Comparison of ENCODE assay signal across 19 cellular contexts in genomic region chr10:15103513-15103912, GRCh38. TPM values are rescaled to one million over a fixed set of nuclear protein-coding genes. Genes with fewer than 3 reads are reported as not detected.
A peak's percentile ranks its signal among the peaks of the same experiment; 100 is the strongest.
DNase-seq lines count a peak whose midpoint lies in the region; ATAC-seq and TF ChIP-seq lines count a peak whose summit lies in the region.
"Had no signal": no experiment of that assay in that cellular context is flagged by ENCODE, and none has a peak within 500 bp of the region (broad histone marks: within the 10 kb centered on the region; RNA-seq: fewer than 3 reads in every experiment).

No MANE protein-coding gene starts in this region.

- no peak overlapping the region for H3K4me3 ChIP-seq in tibial nerve

- H3K27me3 ChIP-seq in tibial nerve, result no peaks in the 10 kb centered on the region

- peaks cover 0 to 11% of the 10 kb centered on the region in 2 donors for H3K36me3 Mint-ChIP-seq in activated naive CD4-positive, alpha-beta T cell treated with anti-CD3 and anti-CD28 coated beads, Interleukin-2, amount 50 U/mL, for 72 hours
- H3K36me3 Mint-ChIP-seq in T-helper 17 cell (ENCODE audit: low read depth), result peaks cover 3% of the 10 kb centered on the region
- H3K36me3 Mint-ChIP-seq in stimulated activated effector memory CD8-positive, alpha-beta T cell treated with anti-CD3 and anti-CD28 coated beads, Interleukin-12 subunit alpha, Interleukin-12 subunit beta, amount 100 ng/mL, for 72 hours, result peaks cover 87% of the 10 kb centered on the region
- H3K36me3 Mint-ChIP-seq in stimulated activated memory B cell treated with anti-CD40 and anti-IgM and Interleukin-4, amounts not matched to agents 10 μg/mL and 1 μg/mL and 100 μg/mL, for 72 hours, result peaks cover 42% of the 10 kb centered on the region

- TF ChIP-seq POLR2A in tibial nerve (IDR thresholded peaks at IDR 0.05), result no peak

- no peaks in the 10 kb centered on the region for H3K27me3 Mint-ChIP-seq in T-helper 17 cell
- H3K27me3 Mint-ChIP-seq in stimulated activated memory B cell treated with anti-CD40 and anti-IgM and Interleukin-4, amounts not matched to agents 10 μg/mL and 1 μg/mL and 100 μg/mL, for 72 hours, result no peaks in the 10 kb centered on the region
- H3K27me3 Mint-ChIP-seq: CD4-positive, CD25-positive, alpha-beta regulatory T cell had no signal

- WGBS in tibial nerve, 2 donors, result 82 to 84% methylated on average over 9 of the region's 9 CpGs

- peaks cover 0 to 64% (median 5%) of the 10 kb centered on the region in 3 donors for H3K36me3 ChIP-seq in tibial nerve

- DNase-seq in activated naive CD4-positive, alpha-beta T cell treated with anti-CD3 and anti-CD28 coated beads, Interleukin-2, amount 50 U/mL, for 72 hours (ENCODE audit: low spot score in 2 of 2), result no peak
- no peak for DNase-seq in activated naive CD4-positive, alpha-beta T cell (lab: John Stamatoyannopoulos, UW)
- no peak for DNase-seq in T-helper 17 cell
- peak; percentile 19 for DNase-seq in ecto neural progenitor cell (ENCODE audit: low spot score)
- no peak for DNase-seq in stimulated activated effector memory CD8-positive, alpha-beta T cell treated with anti-CD3 and anti-CD28 coated beads, Interleukin-12 subunit alpha, Interleukin-12 subunit beta, amount 100 ng/mL, for 72 hours (ENCODE audit: low spot score in 2 of 2)
- no peak for DNase-seq in tibial nerve (ENCODE audit: low spot score in 2 of 2)
- DNase-seq: Caco-2; CD4-positive, CD25-positive, alpha-beta regulatory T cell; DMS53; NCI-H1436; NCI-H2029; NCI-H2171; NCI-H446; NCI-H69; OCI-M1 had no signal

- no peak for TF ChIP-seq EP300 in tibial nerve (IDR thresholded peaks at IDR 0.05)

- H3K9me3 ChIP-seq in T-helper 17 cell (ENCODE audit: control insufficient read depth, low read length, poor library complexity, severe bottlenecking) (no peaks in the 10 kb centered on the region), tibial nerve (no peaks in the 10 kb centered on the region)
- H3K9me3 ChIP-seq: Caco-2 had no signal

- H3K27ac ChIP-seq in tibial nerve, result no peak overlapping the region
- H3K27ac ChIP-seq: KMS-11 had no signal

- peak overlapping the region; percentile 32 to 80 for H3K27ac Mint-ChIP-seq in activated naive CD4-positive, alpha-beta T cell treated with anti-CD3 and anti-CD28 coated beads, Interleukin-2, amount 50 U/mL, for 72 hours
- H3K27ac Mint-ChIP-seq in T-helper 17 cell, result peak overlapping the region; percentile 74
- peak overlapping the region; percentile 12 for H3K27ac Mint-ChIP-seq in stimulated activated effector memory CD8-positive, alpha-beta T cell treated with anti-CD3 and anti-CD28 coated beads, Interleukin-12 subunit alpha, Interleukin-12 subunit beta, amount 100 ng/mL, for 72 hours
- no peak overlapping the region for H3K27ac Mint-ChIP-seq in stimulated activated memory B cell treated with anti-CD40 and anti-IgM and Interleukin-4, amounts not matched to agents 10 μg/mL and 1 μg/mL and 100 μg/mL, for 72 hours
- H3K27ac Mint-ChIP-seq: CD4-positive, CD25-positive, alpha-beta regulatory T cell had no signal

- TF ChIP-seq CTCF in tibial nerve (IDR thresholded peaks at IDR 0.05), result no peak

- H3K4me3 Mint-ChIP-seq in T-helper 17 cell, result no peak overlapping the region
- no peak overlapping the region for H3K4me3 Mint-ChIP-seq in stimulated activated effector memory CD8-positive, alpha-beta T cell treated with anti-CD3 and anti-CD28 coated beads, Interleukin-12 subunit alpha, Interleukin-12 subunit beta, amount 100 ng/mL, for 72 hours
- no peak overlapping the region for H3K4me3 Mint-ChIP-seq in stimulated activated memory B cell treated with anti-CD40 and anti-IgM and Interleukin-4, amounts not matched to agents 10 μg/mL and 1 μg/mL and 100 μg/mL, for 72 hours

- H3K9me3 Mint-ChIP-seq in activated naive CD4-positive, alpha-beta T cell treated with anti-CD3 and anti-CD28 coated beads, Interleukin-2, amount 50 U/mL, for 72 hours, result no peaks in the 10 kb centered on the region
- no peaks in the 10 kb centered on the region for H3K9me3 Mint-ChIP-seq in stimulated activated effector memory CD8-positive, alpha-beta T cell treated with anti-CD3 and anti-CD28 coated beads, Interleukin-12 subunit alpha, Interleukin-12 subunit beta, amount 100 ng/mL, for 72 hours
- H3K9me3 Mint-ChIP-seq in stimulated activated memory B cell treated with anti-CD40 and anti-IgM and Interleukin-4, amounts not matched to agents 10 μg/mL and 1 μg/mL and 100 μg/mL, for 72 hours, result no peaks in the 10 kb centered on the region
- H3K9me3 Mint-ChIP-seq: CD4-positive, CD25-positive, alpha-beta regulatory T cell had no signal

- no peak for ATAC-seq in activated naive CD4-positive, alpha-beta T cell treated with anti-CD3 and anti-CD28 coated beads, Interleukin-2, amount 50 U/mL, for 72 hours
- ATAC-seq in T-helper 17 cell, result no peak
- no peak for ATAC-seq in stimulated activated effector memory CD8-positive, alpha-beta T cell treated with anti-CD3 and anti-CD28 coated beads, Interleukin-12 subunit alpha, Interleukin-12 subunit beta, amount 100 ng/mL, for 72 hours
- no peak for ATAC-seq in stimulated activated memory B cell treated with anti-CD40 and anti-IgM and Interleukin-4, amounts not matched to agents 10 μg/mL and 1 μg/mL and 100 μg/mL, for 72 hours

- H3K4me1 ChIP-seq in tibial nerve, result peaks cover 0 to 31% (median 5%) of the 10 kb centered on the region in 4 donors

- H3K4me1 Mint-ChIP-seq in T-helper 17 cell, result peaks cover 20% of the 10 kb centered on the region
- H3K4me1 Mint-ChIP-seq in stimulated activated effector memory CD8-positive, alpha-beta T cell treated with anti-CD3 and anti-CD28 coated beads, Interleukin-12 subunit alpha, Interleukin-12 subunit beta, amount 100 ng/mL, for 72 hours, result peaks cover 13% of the 10 kb centered on the region
- peaks cover 23% of the 10 kb centered on the region for H3K4me1 Mint-ChIP-seq in stimulated activated memory B cell treated with anti-CD40 and anti-IgM and Interleukin-4, amounts not matched to agents 10 μg/mL and 1 μg/mL and 100 μg/mL, for 72 hours

RNA-seq across cellular contexts. Expression of gene RPP38, which starts 6.4 kb away (rescaled TPM):
- 10 to 100 TPM; 15.5 to 17.5 TPM for total RNA-seq in activated naive CD4-positive, alpha-beta T cell treated with anti-CD3 and anti-CD28 coated beads, Interleukin-2, amount 50 U/mL, for 72 hours
- 10 to 100 TPM; 12.1 to 14.3 TPM for total RNA-seq in T-helper 17 cell
- 10 to 100 TPM; 10.5 to 19.2 (median 16.5) TPM for total RNA-seq in tibial nerve

RNA-seq across cellular contexts. Expression of gene ACBD7, which starts 14.9 kb away (rescaled TPM):
- total RNA-seq in activated naive CD4-positive, alpha-beta T cell treated with anti-CD3 and anti-CD28 coated beads, Interleukin-2, amount 50 U/mL, for 72 hours, result 1 to 10 TPM; 2.4 to 3.1 TPM
- total RNA-seq in T-helper 17 cell (under 1 TPM in 1 of 2 donors, not detected in 1; 0.77 TPM), tibial nerve (10 to 100 TPM in 2 of 4 donors, 1 to 10 TPM in 2; 1.5 to 12.0 (median 7.4) TPM)

RNA-seq across cellular contexts. Expression of gene OLAH, which starts 59.8 kb away (rescaled TPM):
- 1 to 10 TPM in 1 of 2 donors, under 1 TPM in 1; 0.87 to 1.7 TPM for total RNA-seq in activated naive CD4-positive, alpha-beta T cell treated with anti-CD3 and anti-CD28 coated beads, Interleukin-2, amount 50 U/mL, for 72 hours
- total RNA-seq in T-helper 17 cell (1 to 10 TPM in 1 of 2 donors, not detected in 1; 3.8 TPM), tibial nerve (10 to 100 TPM in 1 of 4 donors, 1 to 10 TPM in 3; 2.9 to 15.3 (median 6.7) TPM)
- total RNA-seq: Caco-2; CD4-positive, CD25-positive, alpha-beta regulatory T cell; M059J; RPMI7951 had no signal
